Comparison of ENCODE assay signal across 1 cellular context in the genomic region with DNA sequence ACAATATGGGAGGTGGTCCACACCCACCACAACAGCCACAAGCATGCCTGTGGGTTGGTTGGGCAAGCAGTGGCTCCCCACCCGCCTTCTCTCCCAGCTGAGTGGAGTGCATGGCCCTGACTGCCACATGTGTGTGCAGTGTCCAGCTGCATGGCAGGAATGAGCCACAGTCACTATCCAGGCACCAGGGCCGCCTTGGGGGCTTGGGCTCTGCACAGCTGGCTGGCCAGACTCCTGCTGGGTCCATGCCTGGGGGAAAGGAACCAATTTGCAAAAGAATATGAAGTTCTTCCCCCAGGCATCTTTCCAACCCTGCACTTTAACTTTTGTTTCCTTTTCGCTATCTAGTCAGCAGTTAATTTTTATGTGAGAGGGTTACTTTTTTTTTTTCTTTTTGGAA.
TF ChIP-seq lines count a peak whose summit lies in the region.

No MANE protein-coding gene starts in this region.

TF ChIP-seq in HepG2, 621 proteins besides CTCF, POLR2A, EP300 and RAD21 (continued from another document):
- TF ChIP-seq REST (IDR thresholded peaks at IDR 0.05; ENCODE audit: borderline replicate concordance in 1 of 2, low read depth in 1 of 2, low read length in 2 of 2) (no peak), ZNF570 (CRISPR knock-in tag; IDR thresholded peaks at IDR 0.05; ENCODE audit: borderline replicate concordance) (no peak), ZFX (CRISPR knock-in tag; IDR thresholded peaks at IDR 0.05; ENCODE audit: low read depth) (no peak)
- TF ChIP-seq, protein P1, sequence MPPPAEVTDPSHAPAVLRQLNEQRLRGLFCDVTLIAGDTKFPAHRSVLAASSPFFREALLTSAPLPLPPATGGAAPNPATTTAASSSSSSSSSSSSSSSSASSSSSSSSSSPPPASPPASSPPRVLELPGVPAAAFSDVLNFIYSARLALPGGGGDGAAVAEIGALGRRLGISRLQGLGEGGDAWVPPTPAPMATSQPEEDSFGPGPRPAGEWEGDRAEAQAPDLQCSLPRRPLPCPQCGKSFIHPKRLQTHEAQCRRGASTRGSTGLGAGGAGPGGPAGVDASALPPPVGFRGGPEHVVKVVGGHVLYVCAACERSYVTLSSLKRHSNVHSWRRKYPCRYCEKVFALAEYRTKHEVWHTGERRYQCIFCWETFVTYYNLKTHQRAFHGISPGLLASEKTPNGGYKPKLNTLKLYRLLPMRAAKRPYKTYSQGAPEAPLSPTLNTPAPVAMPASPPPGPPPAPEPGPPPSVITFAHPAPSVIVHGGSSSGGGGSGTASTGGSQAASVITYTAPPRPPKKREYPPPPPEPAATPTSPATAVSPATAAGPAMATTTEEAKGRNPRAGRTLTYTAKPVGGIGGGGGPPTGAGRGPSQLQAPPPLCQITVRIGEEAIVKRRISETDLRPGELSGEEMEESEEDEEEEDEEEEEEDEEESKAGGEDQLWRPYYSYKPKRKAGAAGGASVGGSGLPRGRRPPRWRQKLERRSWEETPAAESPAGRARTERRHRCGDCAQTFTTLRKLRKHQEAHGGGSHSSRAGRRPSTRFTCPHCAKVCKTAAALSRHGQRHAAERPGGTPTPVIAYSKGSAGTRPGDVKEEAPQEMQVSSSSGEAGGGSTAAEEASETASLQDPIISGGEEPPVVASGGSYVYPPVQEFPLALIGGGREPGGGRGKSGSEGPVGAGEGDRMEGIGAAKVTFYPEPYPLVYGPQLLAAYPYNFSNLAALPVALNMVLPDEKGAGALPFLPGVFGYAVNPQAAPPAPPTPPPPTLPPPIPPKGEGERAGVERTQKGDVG (CRISPR knock-in tag; IDR thresholded peaks at IDR 0.05; ENCODE audit: borderline replicate concordance) = no peak
TF ChIP-seq in HepG2: peak in this region for 0.
